Comparison of ENCODE assay signal across 13 cellular contexts in genomic region chr12:93050026-93050747, GRCh38.
DNase-seq lines count a peak whose midpoint lies in the region; ATAC-seq and TF ChIP-seq lines count a peak whose summit lies in the region.
"Had no signal": no experiment of that assay in that cellular context is flagged by ENCODE, and none has a peak within 500 bp of the region (broad histone marks: within the 10 kb centered on the region; RNA-seq: fewer than 3 reads in every experiment).

No MANE protein-coding gene starts in this region.

- TF ChIP-seq POLR2A in gastroesophageal sphincter (IDR thresholded peaks at IDR 0.05) = no peak

- ATAC-seq in aorta (ENCODE audit: low FRiP score) (no peak), gastroesophageal sphincter (no peak)
- ATAC-seq: stimulated activated naive CD8-positive, alpha-beta T cell treated with anti-CD3 and anti-CD28 coated beads, Interleukin-15, amount 100 ng/mL, for 72 hours had no signal

- H3K4me3 Mint-ChIP-seq in activated naive CD8-positive, alpha-beta T cell treated with anti-CD3 and anti-CD28 coated beads for 36 hours = no peak overlapping the region
- H3K4me3 Mint-ChIP-seq: activated naive CD8-positive, alpha-beta T cell treated with anti-CD3 and anti-CD28 coated beads, Interleukin-2, amount 10 ng/mL, durations not matched to agents 7 days and 5 days; stimulated activated naive CD8-positive, alpha-beta T cell treated with anti-CD3 and anti-CD28 coated beads, Interleukin-15, amount 100 ng/mL, for 72 hours had no signal

- H3K9me3 Mint-ChIP-seq in activated naive CD8-positive, alpha-beta T cell treated with anti-CD3 and anti-CD28 coated beads for 36 hours = no peaks in the 10 kb centered on the region

- H3K27me3 Mint-ChIP-seq in activated naive CD8-positive, alpha-beta T cell treated with anti-CD3 and anti-CD28 coated beads for 36 hours = peaks cover 3% of the 10 kb centered on the region

- H3K27me3 ChIP-seq in SJCRH30 = no peaks in the 10 kb centered on the region
- no peaks in the 10 kb centered on the region for H3K27me3 ChIP-seq in aorta (ENCODE audit: control insufficient read depth in 1 of 2, insufficient read depth in 2 of 2, low read length in 1 of 2)
- no peaks in the 10 kb centered on the region for H3K27me3 ChIP-seq in gastroesophageal sphincter

- peaks cover 15% of the 10 kb centered on the region for H3K4me1 ChIP-seq in SJCRH30
- no peaks in the 10 kb centered on the region for H3K4me1 ChIP-seq in aorta (ENCODE audit: control insufficient read depth in 1 of 2, insufficient read depth in 2 of 2, low read length in 2 of 2)
- H3K4me1 ChIP-seq in gastroesophageal sphincter = peaks cover 0 to 20% (median 2%) of the 10 kb centered on the region in 3 donors

- H3K9me3 ChIP-seq in SJCRH30 (replicated peaks) = no peaks in the 10 kb centered on the region
- H3K9me3 ChIP-seq in aorta (ENCODE audit: control insufficient read depth, low read length) = no peaks in the 10 kb centered on the region
- H3K9me3 ChIP-seq in gastroesophageal sphincter = no peaks in the 10 kb centered on the region

- TF ChIP-seq EP300 in gastroesophageal sphincter (IDR thresholded peaks at IDR 0.05) = no peak

- DNase-seq in NCI-H2107 treated with DMSO at 0.1 percent for 48 hours (lab: John Stamatoyannopoulos, UW; ENCODE audit: unreplicated experiment) (peak; percentile 10), NCI-H2107 (lab: John Stamatoyannopoulos, UW) (no peak), SJCRH30 (peak; percentile 11 to 44), fibroblast of gingiva (ENCODE audit: low read depth) (peak; percentile 44), retinal pigment epithelial cell (ENCODE audit: low read depth) (peak; percentile 77), aorta (no peak)
- DNase-seq in activated naive CD8-positive, alpha-beta T cell treated with anti-CD3 and anti-CD28 coated beads for 36 hours = no peak
- DNase-seq: activated CD4-positive, alpha-beta T cell treated with anti-CD3 and anti-CD28 coated beads, Interleukin-2, amount 50 U/mL, for 1 hour; activated naive CD8-positive, alpha-beta T cell treated with anti-CD3 and anti-CD28 coated beads, Interleukin-2, amount 10 ng/mL, durations not matched to agents 7 days and 5 days; NCI-H1105; SHP77; stimulated activated naive CD8-positive, alpha-beta T cell treated with anti-CD3 and anti-CD28 coated beads, Interleukin-15, amount 100 ng/mL, for 72 hours had no signal

- H3K27ac ChIP-seq in SJCRH30 (peak overlapping the region; percentile 38), aorta (ENCODE audit: low read depth in 1 of 2, low read length in 2 of 2) (no peak overlapping the region), gastroesophageal sphincter (peak overlapping the region in 1 of 4 donors; percentile 6)

- no peak overlapping the region for H3K27ac Mint-ChIP-seq in activated naive CD8-positive, alpha-beta T cell treated with anti-CD3 and anti-CD28 coated beads for 36 hours
- H3K27ac Mint-ChIP-seq: activated naive CD8-positive, alpha-beta T cell treated with anti-CD3 and anti-CD28 coated beads, Interleukin-2, amount 10 ng/mL, durations not matched to agents 7 days and 5 days; stimulated activated naive CD8-positive, alpha-beta T cell treated with anti-CD3 and anti-CD28 coated beads, Interleukin-15, amount 100 ng/mL, for 72 hours had no signal

- TF ChIP-seq CTCF in retinal pigment epithelial cell (conservative IDR thresholded peaks at IDR 0.05; ENCODE audit: low read depth, low read length) = no peak
- no peak for TF ChIP-seq CTCF in gastroesophageal sphincter (IDR thresholded peaks at IDR 0.05)

- intact Hi-C loops in aorta (cut with DNase I) = no loop called here

- H3K4me3 ChIP-seq in SJCRH30 (no peak overlapping the region), retinal pigment epithelial cell (ENCODE audit: low read length) (no peak overlapping the region), aorta (ENCODE audit: low read length in 2 of 2) (no peak overlapping the region), gastroesophageal sphincter (no peak overlapping the region)

- no peaks in the 10 kb centered on the region for H3K36me3 ChIP-seq in SJCRH30
- no peaks in the 10 kb centered on the region for H3K36me3 ChIP-seq in aorta (ENCODE audit: control insufficient read depth in 1 of 2, insufficient read depth in 2 of 2, low read length in 1 of 2)
- H3K36me3 ChIP-seq in gastroesophageal sphincter = no peaks in the 10 kb centered on the region

- H3K4me1 Mint-ChIP-seq in activated naive CD8-positive, alpha-beta T cell treated with anti-CD3 and anti-CD28 coated beads for 36 hours = peaks cover 12% of the 10 kb centered on the region

- WGBS in aorta, 2 donors = 13 to 16% methylated on average over 3 of the region's 3 CpGs
- WGBS in gastroesophageal sphincter (ENCODE audit: low coverage in 1 of 2), 2 donors = 33 to 53% methylated on average over 3 of the region's 3 CpGs

- H3K36me3 Mint-ChIP-seq in activated naive CD8-positive, alpha-beta T cell treated with anti-CD3 and anti-CD28 coated beads for 36 hours = no peaks in the 10 kb centered on the region

Comparison
In these comparisons a context has a peak if more than half of its experiments do, and no peak if none do; other contexts are left out.
1. DNase-seq: peak in NCI-H2107 treated with DMSO at 0.1 percent for 48 hours (single experiment), SJCRH30 (2 of 2), fibroblast of gingiva (single experiment) and retinal pigment epithelial cell (single experiment); none in NCI-H2107 (single experiment), aorta (0 of 2) and activated naive CD8-positive, alpha-beta T cell treated with anti-CD3 and anti-CD28 coated beads for 36 hours (single experiment).